10 cellular contexts compared by ENCODE assay signal in genomic region chr9:224540-225520, GRCh38. TPM values are rescaled to one million over a fixed set of nuclear protein-coding genes. Genes with fewer than 3 reads are reported as not detected.
DNase-seq lines count a peak whose midpoint lies in the region; ATAC-seq and TF ChIP-seq lines count a peak whose summit lies in the region.
"Had no signal": no experiment of that assay in that cellular context is flagged by ENCODE, and none has a peak within 500 bp of the region (broad histone marks: within the 10 kb centered on the region; RNA-seq: fewer than 3 reads in every experiment).

No MANE protein-coding gene starts in this region.

- in situ Hi-C loops in Caki2 (cut with HindIII; ENCODE audit: low pct_unique_long_range_greater_than_20kb, low sequenced_read_pairs) = no loop called here

- H2BK12ac ChIP-seq in mesenchymal stem cell (ENCODE audit: low read length in 2 of 2) = no peak overlapping the region

- H2BK15ac ChIP-seq in mesenchymal stem cell (ENCODE audit: low read depth, poor library complexity, severe bottlenecking) = no peak overlapping the region

- POLR2A ChIA-PET in activated CD8-positive, alpha-beta T cell treated with anti-CD3 and anti-CD28 coated beads, Interleukin-2, amount 10 ng/mL, durations not matched to agents 7 days and 5 days (lab: Charles Lee) = interaction anchor here (2.3 to 5.1 kb wide), 3 partner anchors 10 to 48 kb away, joined by 8 to 35 read pairs (median 16); partner anchors contain the start of gene DOCK8

- H3K4me2 ChIP-seq in mesenchymal stem cell (ENCODE audit: low read length, poor library complexity, severe bottlenecking) = no peak overlapping the region

- H3K4me1 Mint-ChIP-seq in activated CD8-positive, alpha-beta T cell treated with anti-CD3 and anti-CD28 coated beads, Interleukin-2, amount 10 ng/mL, durations not matched to agents 7 days and 5 days (ENCODE audit: low read depth) = peaks cover 47% of the 10 kb centered on the region

- no peak overlapping the region for H4K91ac ChIP-seq in mesenchymal stem cell (ENCODE audit: low read length)

- peaks cover 16% of the 10 kb centered on the region for H3K9me3 Mint-ChIP-seq in activated CD8-positive, alpha-beta T cell treated with anti-CD3 and anti-CD28 coated beads, Interleukin-2, amount 10 ng/mL, durations not matched to agents 7 days and 5 days (ENCODE audit: insufficient read depth)
- H3K9me3 Mint-ChIP-seq: activated naive CD4-positive, alpha-beta T cell treated with anti-CD3 and anti-CD28 coated beads, Interleukin-2, amount 50 U/mL, for 24 hours had no signal

- H3K4me3 Mint-ChIP-seq in activated CD8-positive, alpha-beta T cell treated with anti-CD3 and anti-CD28 coated beads, Interleukin-2, amount 10 ng/mL, durations not matched to agents 7 days and 5 days = no peak overlapping the region
- H3K4me3 Mint-ChIP-seq: activated naive CD4-positive, alpha-beta T cell treated with anti-CD3 and anti-CD28 coated beads, Interleukin-2, amount 50 U/mL, for 24 hours had no signal

- no peak overlapping the region for H3K14ac ChIP-seq in mesenchymal stem cell (ENCODE audit: low read length in 2 of 2)

- 78% methylated on average over 5 of the region's 5 CpGs for WGBS in mesenchymal stem cell

- no peaks in the 10 kb centered on the region for H3K79me1 ChIP-seq in mesenchymal stem cell (replicated peaks; ENCODE audit: low read length, poor library complexity, severe bottlenecking)

- no peak overlapping the region for H3K18ac ChIP-seq in mesenchymal stem cell (ENCODE audit: low read depth in 1 of 2, low read length in 2 of 2)

- no peaks in the 10 kb centered on the region for H3K27me3 Mint-ChIP-seq in activated CD8-positive, alpha-beta T cell treated with anti-CD3 and anti-CD28 coated beads, Interleukin-2, amount 10 ng/mL, durations not matched to agents 7 days and 5 days (ENCODE audit: low read depth)
- H3K27me3 Mint-ChIP-seq: activated naive CD4-positive, alpha-beta T cell treated with anti-CD3 and anti-CD28 coated beads, Interleukin-2, amount 50 U/mL, for 24 hours had no signal

- H3K27ac Mint-ChIP-seq in activated CD8-positive, alpha-beta T cell treated with anti-CD3 and anti-CD28 coated beads, Interleukin-2, amount 10 ng/mL, durations not matched to agents 7 days and 5 days = no peak overlapping the region
- H3K27ac Mint-ChIP-seq: activated naive CD4-positive, alpha-beta T cell treated with anti-CD3 and anti-CD28 coated beads, Interleukin-2, amount 50 U/mL, for 24 hours had no signal

- no peak overlapping the region for H2AFZ ChIP-seq in mesenchymal stem cell (ENCODE audit: low read depth, low read length)

- H3K23ac ChIP-seq in mesenchymal stem cell (ENCODE audit: low read length in 2 of 2) = no peak overlapping the region

- H3K27me3 ChIP-seq in mesenchymal stem cell (ENCODE audit: control insufficient read depth in 1 of 2, insufficient read depth in 1 of 2, low read length in 2 of 2) = peaks cover 0 to 4% of the 10 kb centered on the region in 2 experiments
- H3K27me3 ChIP-seq: pancreas had no signal

- peak; percentile 41 for ATAC-seq in GM21786 (IDR thresholded peaks at IDR 0.05; ENCODE audit: unreplicated experiment)
- peak; percentile 45 for ATAC-seq in activated CD8-positive, alpha-beta T cell treated with anti-CD3 and anti-CD28 coated beads, Interleukin-2, amount 10 ng/mL, durations not matched to agents 7 days and 5 days
- ATAC-seq in mucosa of descending colon = peak; percentile 68

- H3K36me3 ChIP-seq in mucosa of descending colon (ENCODE audit: low read depth) (no peaks in the 10 kb centered on the region), mesenchymal stem cell (ENCODE audit: control insufficient read depth in 1 of 2, insufficient read depth in 2 of 2, low read depth in 1 of 2, low read length in 2 of 2) (no peaks in the 10 kb centered on the region)
- H3K36me3 ChIP-seq: pancreas had no signal

- DNase-seq in Caki2 (ENCODE audit: low read depth) = peak; percentile 2
- DNase-seq in activated CD8-positive, alpha-beta T cell treated with anti-CD3 and anti-CD28 coated beads, Interleukin-2, amount 10 ng/mL, durations not matched to agents 7 days and 5 days = no peak
- no peak for DNase-seq in mucosa of descending colon
- no peak for DNase-seq in ecto neural progenitor cell (ENCODE audit: low spot score)
- DNase-seq in GM19238 (ENCODE audit: insufficient read length, low spot score) = no peak
- DNase-seq in mesenchymal stem cell = no peak
- DNase-seq: effector CD8-positive, alpha-beta T cell; pancreas had no signal

- H3K9me3 ChIP-seq in mucosa of descending colon (no peaks in the 10 kb centered on the region), mesenchymal stem cell (ENCODE audit: control insufficient read depth, low read length) (no peaks in the 10 kb centered on the region)
- H3K9me3 ChIP-seq: pancreas had no signal

- H3K4me1 ChIP-seq in mucosa of descending colon (ENCODE audit: low read depth) = no peaks in the 10 kb centered on the region
- H3K4me1 ChIP-seq in mesenchymal stem cell (ENCODE audit: control insufficient read depth, insufficient read depth, low read depth, low read length) = no peaks in the 10 kb centered on the region

- H3K4ac ChIP-seq in mesenchymal stem cell (ENCODE audit: low read depth in 1 of 2, low read length in 2 of 2) = no peak overlapping the region

- H2BK5ac ChIP-seq in mesenchymal stem cell (ENCODE audit: low read depth, low read length, poor library complexity, severe bottlenecking) = no peak overlapping the region

- no peak overlapping the region for H3K9ac ChIP-seq in mesenchymal stem cell (ENCODE audit: low read length)

- CTCF ChIA-PET in activated CD8-positive, alpha-beta T cell treated with anti-CD3 and anti-CD28 coated beads, Interleukin-2, amount 10 ng/mL, durations not matched to agents 7 days and 5 days (lab: Charles Lee) = interaction anchor here (0.6 to 4.1 kb wide), 4 partner anchors 9 to 48 kb away, joined by 3 to 13 read pairs (median 6); no protein-coding TSS in a partner anchor

- intact Hi-C loops in mucosa of descending colon (cut with DNase I, micrococcal nuclease) = no loop called here

- H2AK5ac ChIP-seq in mesenchymal stem cell (ENCODE audit: low read length, severe bottlenecking) = no peak overlapping the region

- H2BK120ac ChIP-seq in mesenchymal stem cell (ENCODE audit: low read depth, low read length) = no peak overlapping the region

- H3K36me3 Mint-ChIP-seq in activated CD8-positive, alpha-beta T cell treated with anti-CD3 and anti-CD28 coated beads, Interleukin-2, amount 10 ng/mL, durations not matched to agents 7 days and 5 days (ENCODE audit: low read depth) = peaks cover 49% of the 10 kb centered on the region

- no peak for TF ChIP-seq CTCF in mucosa of descending colon (IDR thresholded peaks at IDR 0.05)

- H3K4me3 ChIP-seq in mucosa of descending colon (no peak overlapping the region), mesenchymal stem cell (ENCODE audit: insufficient read depth in 1 of 2, low read depth in 1 of 2, low read length in 2 of 2) (no peak overlapping the region)
- H3K4me3 ChIP-seq: pancreas had no signal

- no peak overlapping the region for H3K27ac ChIP-seq in mesenchymal stem cell (ENCODE audit: low read length, poor library complexity, severe bottlenecking)
- H3K27ac ChIP-seq: pancreas had no signal

- H4K8ac ChIP-seq in mesenchymal stem cell (ENCODE audit: low read length) = no peak overlapping the region

RNA-seq across cellular contexts. Expression of gene DOCK8, which starts 10.2 kb away (rescaled TPM):
- total RNA-seq in Caki2 (2014; rRNA removed; shearing (Covaris generic); ENCODE audit: low replicate concordance) = 5.6 and 5.9 TPM in 2 replicates
- total RNA-seq in activated CD8-positive, alpha-beta T cell treated with anti-CD3 and anti-CD28 coated beads, Interleukin-2, amount 10 ng/mL, durations not matched to agents 7 days and 5 days = 100 to 1,000 TPM; 386 to 389 TPM
- total RNA-seq in mucosa of descending colon = 10 to 100 TPM; 13.5 to 16.6 (median 15.7) TPM
- 0.01 TPM for polyA plus RNA-seq in mesenchymal stem cell (2013, experiment 1 of 2)
- polyA plus RNA-seq in mesenchymal stem cell (2013, experiment 2 of 2) = 0.01 TPM

RNA-seq across cellular contexts. Expression of gene ZNG1A, which starts 46.0 kb away (rescaled TPM):
- 5.1 and 13.7 TPM in 2 replicates for total RNA-seq in Caki2 (2014; rRNA removed; shearing (Covaris generic); ENCODE audit: low replicate concordance)
- total RNA-seq in activated CD8-positive, alpha-beta T cell treated with anti-CD3 and anti-CD28 coated beads, Interleukin-2, amount 10 ng/mL, durations not matched to agents 7 days and 5 days = 10 to 100 TPM; 32.8 to 33.5 TPM
- total RNA-seq in mucosa of descending colon = 10 to 100 TPM; 25.2 to 36.0 (median 33.3) TPM
- 25.5 TPM for polyA plus RNA-seq in mesenchymal stem cell (2013, experiment 1 of 2)
- 26.8 TPM for polyA plus RNA-seq in mesenchymal stem cell (2013, experiment 2 of 2)

Comparison
In these comparisons a context has a peak if more than half of its experiments do, and no peak if none do; other contexts are left out.
1. RNA of gene DOCK8, which starts 10.2 kb away (total RNA-seq): 386 to 389 TPM in activated CD8-positive, alpha-beta T cell treated with anti-CD3 and anti-CD28 coated beads, Interleukin-2, amount 10 ng/mL, durations not matched to agents 7 days and 5 days; 13.5 to 16.6 TPM in mucosa of descending colon and 5.6 to 5.9 TPM in Caki2; every median in the first group is over 10 times any median in the second.
2. Peak in every context shown above with its lines, with median percentiles within 50 percentile points of each other: ATAC-seq.